Comparison of ENCODE assay signal across 7 cellular contexts in the genomic region with DNA sequence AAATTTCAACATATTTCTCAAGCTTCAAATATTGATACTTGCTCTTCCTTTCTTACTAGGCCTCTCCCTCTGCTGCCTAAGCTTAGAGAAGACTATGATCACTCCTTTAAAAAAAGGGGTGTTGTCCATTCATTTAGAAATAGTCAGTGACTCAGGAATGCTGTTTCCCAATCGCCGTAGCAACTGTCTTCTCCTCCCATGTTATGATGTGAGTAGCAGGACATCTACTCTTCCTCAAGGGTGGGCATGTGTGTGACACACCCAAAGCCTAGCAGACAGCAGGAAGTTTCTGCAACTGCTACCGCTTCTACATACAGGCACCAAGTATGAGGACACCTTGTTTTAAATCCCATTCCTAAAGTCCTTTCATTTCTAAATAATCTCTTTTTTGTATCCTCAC. TPM values are rescaled to one million over a fixed set of nuclear protein-coding genes. Genes with fewer than 3 reads are reported as not detected.
DNase-seq lines count a peak whose midpoint lies in the region; ATAC-seq and TF ChIP-seq lines count a peak whose summit lies in the region.

No MANE protein-coding gene starts in this region.

- H3K9me3 Mint-ChIP-seq in GM23338: no peaks in the 10 kb centered on the region

- H3K4me3 Mint-ChIP-seq in GM23338: no peak overlapping the region

- no peaks in the 10 kb centered on the region for H3K36me3 Mint-ChIP-seq in GM23338 (ENCODE audit: low read depth)

- peaks cover 6% of the 10 kb centered on the region for H3K4me1 Mint-ChIP-seq in GM23338

- H3K27me3 ChIP-seq in GM23338 (ENCODE audit: insufficient read depth) (no peaks in the 10 kb centered on the region), lung (ENCODE audit: control insufficient read depth, insufficient read depth) (no peaks in the 10 kb centered on the region)

- no peaks in the 10 kb centered on the region for H3F3A ChIP-seq in GM23338 (replicated peaks; ENCODE audit: low read depth)

- no peaks in the 10 kb centered on the region for H3K4me1 ChIP-seq in GM23338 (ENCODE audit: insufficient read depth)
- peaks cover 10 to 42% of the 10 kb centered on the region in 2 donors for H3K4me1 ChIP-seq in lung (ENCODE audit: control insufficient read depth in 2 of 2, insufficient read depth in 2 of 2, low read length in 2 of 2)

- H3K36me3 ChIP-seq in GM23338 (ENCODE audit: insufficient read depth) (no peaks in the 10 kb centered on the region), lung (ENCODE audit: control insufficient read depth in 2 of 2, insufficient read depth in 2 of 2, low read length in 2 of 2) (no peaks in the 10 kb centered on the region)

- peak; percentile 54 for ATAC-seq in GM23338
- peak; percentile 78 for ATAC-seq in lung (ENCODE audit: insufficient read depth, low FRiP score)
- ATAC-seq in GM21737 (IDR thresholded peaks at IDR 0.05; ENCODE audit: unreplicated experiment): no peak

- DNase-seq in GM23338 (ENCODE audit: low spot score) (peak; percentile 67), NOMO-1 treated with dmso at 0.1 percent for 144 hours (lab: John Stamatoyannopoulos, UW; ENCODE audit: unreplicated experiment) (peak; percentile 85), cardiac fibroblast (ENCODE audit: low read depth in 2 of 2) (peak; percentile 91 to 98), lung (ENCODE audit: low spot score) (peak; percentile 68), COLO668 (lab: John Stamatoyannopoulos, UW; ENCODE audit: unreplicated experiment) (no peak), substantia nigra (lab: John Stamatoyannopoulos, UW) (no peak)

- no peaks in the 10 kb centered on the region for H3K9me2 ChIP-seq in GM23338 (ENCODE audit: insufficient read depth)

- H3K27me3 Mint-ChIP-seq in GM23338 (ENCODE audit: insufficient read depth, low read depth, poor library complexity): no peaks in the 10 kb centered on the region

- H3K4me2 ChIP-seq in GM23338: no peak overlapping the region

- 7 to 20% methylated on average over 3 of the region's 3 CpGs for WGBS in lung, 2 donors

- no peak overlapping the region for H2AFZ ChIP-seq in GM23338

- H3K27ac ChIP-seq in GM23338 (ENCODE audit: low read depth): no peak overlapping the region
- H3K27ac ChIP-seq in lung (ENCODE audit: low read depth in 1 of 2, low read length in 1 of 2): peak overlapping the region; percentile 13 to 59
- no peak overlapping the region for H3K27ac ChIP-seq in substantia nigra (ENCODE audit: low read depth, low read length, poor library complexity, severe bottlenecking)

- H3K27ac Mint-ChIP-seq in GM23338: peak overlapping the region; percentile 22; the same call in 1 of the 2 replicates

- H3K9me3 ChIP-seq in lung (ENCODE audit: control insufficient read depth in 2 of 2, insufficient read depth in 1 of 2, low read length in 1 of 2): no peaks in the 10 kb centered on the region

- peaks cover 21% of the 10 kb centered on the region for H4K20me1 ChIP-seq in GM23338 (replicated peaks; ENCODE audit: insufficient read depth)

- no peak for TF ChIP-seq CTCF in GM23338 (conservative IDR thresholded peaks at IDR 0.05; ENCODE audit: low read depth in 2 of 2)
- TF ChIP-seq CTCF in cardiac fibroblast (IDR thresholded peaks at IDR 0.05; ENCODE audit: low read depth, low read length): no peak
- no peak for TF ChIP-seq CTCF in lung (IDR thresholded peaks at IDR 0.05; ENCODE audit: control extremely low read depth, extremely low read depth)

- H3K4me3 ChIP-seq in GM23338 (no peak overlapping the region), cardiac fibroblast (replicated peaks in 1 of 2; ENCODE audit: low read depth in 2 of 2, low read length in 2 of 2) (no peak overlapping the region), lung (no peak overlapping the region)

- H3K79me2 ChIP-seq in GM23338 (replicated peaks; ENCODE audit: insufficient read depth): peaks cover 98% of the 10 kb centered on the region

TF ChIP-seq in GM23338, 12 proteins besides CTCF, POLR2A, EP300 and RAD21 (continues in another document):
- TF ChIP-seq, protein P1, sequence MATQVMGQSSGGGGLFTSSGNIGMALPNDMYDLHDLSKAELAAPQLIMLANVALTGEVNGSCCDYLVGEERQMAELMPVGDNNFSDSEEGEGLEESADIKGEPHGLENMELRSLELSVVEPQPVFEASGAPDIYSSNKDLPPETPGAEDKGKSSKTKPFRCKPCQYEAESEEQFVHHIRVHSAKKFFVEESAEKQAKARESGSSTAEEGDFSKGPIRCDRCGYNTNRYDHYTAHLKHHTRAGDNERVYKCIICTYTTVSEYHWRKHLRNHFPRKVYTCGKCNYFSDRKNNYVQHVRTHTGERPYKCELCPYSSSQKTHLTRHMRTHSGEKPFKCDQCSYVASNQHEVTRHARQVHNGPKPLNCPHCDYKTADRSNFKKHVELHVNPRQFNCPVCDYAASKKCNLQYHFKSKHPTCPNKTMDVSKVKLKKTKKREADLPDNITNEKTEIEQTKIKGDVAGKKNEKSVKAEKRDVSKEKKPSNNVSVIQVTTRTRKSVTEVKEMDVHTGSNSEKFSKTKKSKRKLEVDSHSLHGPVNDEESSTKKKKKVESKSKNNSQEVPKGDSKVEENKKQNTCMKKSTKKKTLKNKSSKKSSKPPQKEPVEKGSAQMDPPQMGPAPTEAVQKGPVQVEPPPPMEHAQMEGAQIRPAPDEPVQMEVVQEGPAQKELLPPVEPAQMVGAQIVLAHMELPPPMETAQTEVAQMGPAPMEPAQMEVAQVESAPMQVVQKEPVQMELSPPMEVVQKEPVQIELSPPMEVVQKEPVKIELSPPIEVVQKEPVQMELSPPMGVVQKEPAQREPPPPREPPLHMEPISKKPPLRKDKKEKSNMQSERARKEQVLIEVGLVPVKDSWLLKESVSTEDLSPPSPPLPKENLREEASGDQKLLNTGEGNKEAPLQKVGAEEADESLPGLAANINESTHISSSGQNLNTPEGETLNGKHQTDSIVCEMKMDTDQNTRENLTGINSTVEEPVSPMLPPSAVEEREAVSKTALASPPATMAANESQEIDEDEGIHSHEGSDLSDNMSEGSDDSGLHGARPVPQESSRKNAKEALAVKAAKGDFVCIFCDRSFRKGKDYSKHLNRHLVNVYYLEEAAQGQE (IDR thresholded peaks at IDR 0.05; ENCODE audit: unreplicated experiment): no peak
- no peak for TF ChIP-seq NANOG (IDR thresholded peaks at IDR 0.05; ENCODE audit: borderline replicate concordance)
- no peak for TF ChIP-seq JUNB (IDR thresholded peaks at IDR 0.05; ENCODE audit: unreplicated experiment)
- no peak for TF ChIP-seq EZH2phosphoT487 (IDR thresholded peaks at IDR 0.05; ENCODE audit: unreplicated experiment)
- TF ChIP-seq CREB1 (CRISPR knock-in tag; IDR thresholded peaks at IDR 0.05; ENCODE audit: low read depth): no peak
- TF ChIP-seq ZNF331 (CRISPR knock-in tag; IDR thresholded peaks at IDR 0.05; ENCODE audit: low read depth): no peak
- TF ChIP-seq, protein P2, sequence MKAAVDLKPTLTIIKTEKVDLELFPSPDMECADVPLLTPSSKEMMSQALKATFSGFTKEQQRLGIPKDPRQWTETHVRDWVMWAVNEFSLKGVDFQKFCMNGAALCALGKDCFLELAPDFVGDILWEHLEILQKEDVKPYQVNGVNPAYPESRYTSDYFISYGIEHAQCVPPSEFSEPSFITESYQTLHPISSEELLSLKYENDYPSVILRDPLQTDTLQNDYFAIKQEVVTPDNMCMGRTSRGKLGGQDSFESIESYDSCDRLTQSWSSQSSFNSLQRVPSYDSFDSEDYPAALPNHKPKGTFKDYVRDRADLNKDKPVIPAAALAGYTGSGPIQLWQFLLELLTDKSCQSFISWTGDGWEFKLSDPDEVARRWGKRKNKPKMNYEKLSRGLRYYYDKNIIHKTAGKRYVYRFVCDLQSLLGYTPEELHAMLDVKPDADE (IDR thresholded peaks at IDR 0.05): no peak
- no peak for TF ChIP-seq EZH2 (IDR thresholded peaks at IDR 0.05; ENCODE audit: low read depth, unreplicated experiment)
- no peak for TF ChIP-seq POLR2AphosphoS5 (IDR thresholded peaks at IDR 0.05; ENCODE audit: low read depth)
- no peak for TF ChIP-seq STAT1 (IDR thresholded peaks at IDR 0.05; ENCODE audit: unreplicated experiment)

RNA-seq across cellular contexts. Expression of gene DIAPH1, which starts 14.5 kb away (rescaled TPM):
- 97.0 and 104 TPM in 2 replicates for total RNA-seq in GM23338 (2014; rRNA removed; shearing (Covaris generic))
- polyA plus RNA-seq in GM23338 (2016; fragmentation: Nextera tagmentation; extraction: Ambion mirVana): 42.9 and 43.5 TPM in 2 replicates
- total RNA-seq in lung: 100 to 1,000 TPM in 1 of 2 donors, 10 to 100 TPM in 1; 41.7 to 151 TPM
- polyA plus RNA-seq in lung: 10 to 100 TPM; 54.0 to 74.8 TPM

RNA-seq across cellular contexts. Expression of gene HDAC3, which starts 32.3 kb away (rescaled TPM):
- total RNA-seq in GM23338 (2014; rRNA removed; shearing (Covaris generic)): 74.6 and 90.0 TPM in 2 replicates
- polyA plus RNA-seq in GM23338 (2016; fragmentation: Nextera tagmentation; extraction: Ambion mirVana) (59.2 and 59.3 TPM in 2 replicates), lung (10 to 100 TPM; 35.1 to 41.2 TPM)
- 10 to 100 TPM; 52.3 to 62.5 TPM for total RNA-seq in lung

RNA-seq across cellular contexts. Expression of gene RELL2, which starts 32.5 kb away (rescaled TPM):
- total RNA-seq in GM23338 (2014; rRNA removed; shearing (Covaris generic)): 30.6 and 34.6 TPM in 2 replicates
- polyA plus RNA-seq in GM23338 (2016; fragmentation: Nextera tagmentation; extraction: Ambion mirVana) (18.6 and 20.4 TPM in 2 replicates), lung (1 to 10 TPM; 5.9 to 6.9 TPM)
- 1 to 10 TPM; 1.2 to 6.5 TPM for total RNA-seq in lung

RNA-seq across cellular contexts. Expression of gene FCHSD1, which starts 46.9 kb away (rescaled TPM):
- total RNA-seq in GM23338 (2014; rRNA removed; shearing (Covaris generic)): 28.7 and 46.6 TPM in 2 replicates
- polyA plus RNA-seq in GM23338 (2016; fragmentation: Nextera tagmentation; extraction: Ambion mirVana) (17.9 and 24.7 TPM in 2 replicates), lung (10 to 100 TPM; 12.2 to 15.0 TPM)
- 10 to 100 TPM; 20.3 to 23.2 TPM for total RNA-seq in lung

Comparison
In these comparisons a context has a peak if more than half of its experiments do, and no peak if none do; other contexts are left out.
1. DNase-seq: peak in GM23338 (single experiment), NOMO-1 treated with dmso at 0.1 percent for 144 hours (single experiment), cardiac fibroblast (2 of 2) and lung (single experiment); none in COLO668 (single experiment) and substantia nigra (0 of 49).
2. H3K27ac ChIP-seq: peak in lung (2 of 2); none in GM23338 (single experiment) and substantia nigra (single experiment).